Comparison of ENCODE assay signal across 1 cellular context in the genomic region with DNA sequence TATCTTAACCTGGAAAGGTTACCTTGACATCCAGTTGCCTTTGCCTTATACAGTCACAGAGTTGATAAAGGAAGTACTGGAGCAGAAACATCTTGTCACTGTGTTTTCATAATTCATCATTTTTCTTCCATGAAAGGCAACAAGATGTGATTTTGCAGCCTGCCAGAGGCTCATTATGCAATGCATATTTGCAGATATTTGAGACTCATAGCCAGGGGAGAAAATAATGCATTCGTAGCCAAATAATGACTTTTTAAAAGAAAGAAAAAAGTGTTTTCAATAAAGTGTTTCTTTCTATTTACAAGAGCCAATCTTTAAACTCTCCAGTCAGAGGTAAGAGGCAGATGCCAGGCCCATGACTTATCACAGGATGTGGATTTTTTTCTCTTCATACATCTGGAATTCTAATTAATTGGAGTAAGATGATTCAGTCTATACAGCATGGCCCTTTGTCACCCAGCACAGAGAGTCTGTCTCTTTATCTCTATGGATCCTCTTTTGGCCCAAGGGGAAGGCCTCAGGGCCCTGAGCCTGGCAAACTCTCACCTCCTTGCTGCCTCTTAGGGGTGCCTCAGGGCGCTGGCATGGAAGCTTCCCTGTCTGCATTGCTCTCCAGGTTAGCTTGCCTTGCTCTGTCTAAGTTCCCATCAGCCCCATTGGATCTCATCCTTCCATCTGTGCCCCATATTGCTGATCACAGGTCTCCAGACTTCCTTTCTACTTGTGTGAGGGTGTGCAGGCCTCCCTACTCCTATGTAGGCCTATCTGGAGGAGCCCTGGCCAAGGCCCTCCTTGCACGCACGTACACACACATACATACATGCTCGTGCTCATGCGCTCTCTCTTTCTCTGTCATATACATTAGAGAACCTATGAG.
TF ChIP-seq lines count a peak whose summit lies in the region.

No MANE protein-coding gene starts in this region.

TF ChIP-seq in SK-N-SH, 30 proteins besides CTCF, POLR2A, EP300 and RAD21 (continued from another document):
- TF ChIP-seq, protein P1, sequence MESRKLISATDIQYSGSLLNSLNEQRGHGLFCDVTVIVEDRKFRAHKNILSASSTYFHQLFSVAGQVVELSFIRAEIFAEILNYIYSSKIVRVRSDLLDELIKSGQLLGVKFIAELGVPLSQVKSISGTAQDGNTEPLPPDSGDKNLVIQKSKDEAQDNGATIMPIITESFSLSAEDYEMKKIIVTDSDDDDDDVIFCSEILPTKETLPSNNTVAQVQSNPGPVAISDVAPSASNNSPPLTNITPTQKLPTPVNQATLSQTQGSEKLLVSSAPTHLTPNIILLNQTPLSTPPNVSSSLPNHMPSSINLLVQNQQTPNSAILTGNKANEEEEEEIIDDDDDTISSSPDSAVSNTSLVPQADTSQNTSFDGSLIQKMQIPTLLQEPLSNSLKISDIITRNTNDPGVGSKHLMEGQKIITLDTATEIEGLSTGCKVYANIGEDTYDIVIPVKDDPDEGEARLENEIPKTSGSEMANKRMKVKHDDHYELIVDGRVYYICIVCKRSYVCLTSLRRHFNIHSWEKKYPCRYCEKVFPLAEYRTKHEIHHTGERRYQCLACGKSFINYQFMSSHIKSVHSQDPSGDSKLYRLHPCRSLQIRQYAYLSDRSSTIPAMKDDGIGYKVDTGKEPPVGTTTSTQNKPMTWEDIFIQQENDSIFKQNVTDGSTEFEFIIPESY (IDR thresholded peaks at IDR 0.05; ENCODE audit: borderline replicate concordance, low read depth) = no peak
- TF ChIP-seq, protein P2, sequence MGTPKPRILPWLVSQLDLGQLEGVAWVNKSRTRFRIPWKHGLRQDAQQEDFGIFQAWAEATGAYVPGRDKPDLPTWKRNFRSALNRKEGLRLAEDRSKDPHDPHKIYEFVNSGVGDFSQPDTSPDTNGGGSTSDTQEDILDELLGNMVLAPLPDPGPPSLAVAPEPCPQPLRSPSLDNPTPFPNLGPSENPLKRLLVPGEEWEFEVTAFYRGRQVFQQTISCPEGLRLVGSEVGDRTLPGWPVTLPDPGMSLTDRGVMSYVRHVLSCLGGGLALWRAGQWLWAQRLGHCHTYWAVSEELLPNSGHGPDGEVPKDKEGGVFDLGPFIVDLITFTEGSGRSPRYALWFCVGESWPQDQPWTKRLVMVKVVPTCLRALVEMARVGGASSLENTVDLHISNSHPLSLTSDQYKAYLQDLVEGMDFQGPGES (IDR thresholded peaks at IDR 0.05; ENCODE audit: low read depth, low read length) = no peak
- no peak for TF ChIP-seq MEF2A (IDR thresholded peaks at IDR 0.05; ENCODE audit: borderline replicate concordance, low read depth)
- TF ChIP-seq GABPA (IDR thresholded peaks at IDR 0.05; ENCODE audit: low read depth) = no peak
- 0 out of 2 replicates have a peak, but pooled peaks have one; percentile 7 for TF ChIP-seq NFIC (IDR thresholded peaks at IDR 0.05; ENCODE audit: borderline replicate concordance)
- TF ChIP-seq FOXM1 (IDR thresholded peaks at IDR 0.05; ENCODE audit: low read depth) = no peak
- no peak for TF ChIP-seq CHD2 (IDR thresholded peaks at IDR 0.05; ENCODE audit: low read length, partially characterized antibody)
- no peak for TF ChIP-seq YY1 (IDR thresholded peaks at IDR 0.05; ENCODE audit: low read depth)
- TF ChIP-seq RXRA (IDR thresholded peaks at IDR 0.05; ENCODE audit: borderline replicate concordance, low read depth) = no peak
- no peak for TF ChIP-seq SIN3A (IDR thresholded peaks at IDR 0.05; ENCODE audit: borderline replicate concordance, low read depth, low read length)
- peak; percentile 14; the same call in 1 of the 2 replicates for TF ChIP-seq RCOR1 (IDR thresholded peaks at IDR 0.05; ENCODE audit: low read length)
- no peak for TF ChIP-seq NRF1 (IDR thresholded peaks at IDR 0.05; ENCODE audit: low read depth, low read length)
- TF ChIP-seq, protein P3, sequence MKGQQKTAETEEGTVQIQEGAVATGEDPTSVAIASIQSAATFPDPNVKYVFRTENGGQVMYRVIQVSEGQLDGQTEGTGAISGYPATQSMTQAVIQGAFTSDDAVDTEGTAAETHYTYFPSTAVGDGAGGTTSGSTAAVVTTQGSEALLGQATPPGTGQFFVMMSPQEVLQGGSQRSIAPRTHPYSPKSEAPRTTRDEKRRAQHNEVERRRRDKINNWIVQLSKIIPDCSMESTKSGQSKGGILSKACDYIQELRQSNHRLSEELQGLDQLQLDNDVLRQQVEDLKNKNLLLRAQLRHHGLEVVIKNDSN (IDR thresholded peaks at IDR 0.05; ENCODE audit: borderline replicate concordance, low read depth) = no peak
- TF ChIP-seq POLR2AphosphoS5 (IDR thresholded peaks at IDR 0.05; ENCODE audit: low read depth, low read length) = 0 out of 2 replicates have a peak, but pooled peaks have one; percentile 28
- TF ChIP-seq EZH2phosphoT487 (IDR thresholded peaks at IDR 0.05; ENCODE audit: borderline replicate concordance, low read depth) = no peak
- no peak for TF ChIP-seq SMC3 (IDR thresholded peaks at IDR 0.05; ENCODE audit: low read depth, low read length)
